21 cellular contexts compared by ENCODE assay signal in genomic region chr9:16329699-16330113, GRCh38.
A peak's percentile ranks its signal among the peaks of the same experiment; 100 is the strongest.
DNase-seq lines count a peak whose midpoint lies in the region; ATAC-seq, FAIRE-seq and TF ChIP-seq lines count a peak whose summit lies in the region.
"Had no signal": no experiment of that assay in that cellular context is flagged by ENCODE, and none has a peak within 500 bp of the region (broad histone marks: within the 10 kb centered on the region; RNA-seq: fewer than 3 reads in every experiment).

No MANE protein-coding gene starts in this region.

- H3K9ac ChIP-seq in skeletal muscle satellite cell (ENCODE audit: low read depth, low read length): peak overlapping the region; percentile 60

- no peak overlapping the region for H3K4me3 ChIP-seq in fibroblast of mammary gland (ENCODE audit: control insufficient read depth, low read depth, low read length)
- no peak overlapping the region for H3K4me3 ChIP-seq in mucosa of descending colon
- no peak overlapping the region for H3K4me3 ChIP-seq in skeletal muscle satellite cell (ENCODE audit: low read length)
- H3K4me3 ChIP-seq: pancreas, spleen, thoracic aorta had no signal

- DNase-seq in RPMI7951 (ENCODE audit: low read depth) (peak; percentile 94), fibroblast of mammary gland (ENCODE audit: low read depth) (peak; percentile 57), mucosa of descending colon (peak in 2 of 3 donors; percentile 30 to 45), G401 (ENCODE audit: low spot score) (no peak), NCI-H2227 (lab: John Stamatoyannopoulos, UW; ENCODE audit: unreplicated experiment) (no peak), RCC 7860 (ENCODE audit: low spot score) (no peak)
- DNase-seq: activated CD8-positive, alpha-beta memory T cell treated with anti-CD3 and anti-CD28 coated beads for 24 hours; H7; KG1; midbrain; NCI-H1105 treated with DMSO at 0.1 percent for 48 hours; NK-92 treated with Interleukin-12 subunit alpha and Interleukin-12 subunit beta, amount 100 ng/mL, for 24 hours; pancreas; SHP77 treated with DMSO at 0.1 percent for 48 hours; spleen; WERI-Rb-1 had no signal

- H3K4me2 ChIP-seq in skeletal muscle satellite cell (ENCODE audit: low read length): no peak overlapping the region

- no peak for FAIRE-seq in RCC 7860 (lab: Jason Lieb, UNC)
- FAIRE-seq: bronchial epithelial cell, keratinocyte, pancreas had no signal

- H3K4me1 ChIP-seq in mucosa of descending colon (ENCODE audit: low read depth) (no peaks in the 10 kb centered on the region), skeletal muscle satellite cell (ENCODE audit: control insufficient read depth, insufficient read depth, low read length) (peaks cover 39% of the 10 kb centered on the region)
- H3K4me1 ChIP-seq: pancreas, spleen had no signal

- TF ChIP-seq CTCF in fibroblast of mammary gland (conservative IDR thresholded peaks at IDR 0.05; ENCODE audit: control insufficient read depth, insufficient read depth, low read depth, low read length) (no peak), mucosa of descending colon (IDR thresholded peaks at IDR 0.05) (no peak)

- H3K36me3 ChIP-seq in mucosa of descending colon (ENCODE audit: low read depth): no peaks in the 10 kb centered on the region
- no peaks in the 10 kb centered on the region for H3K36me3 ChIP-seq in skeletal muscle satellite cell (ENCODE audit: insufficient read depth, low read length)
- H3K36me3 ChIP-seq: pancreas, spleen, thoracic aorta, WERI-Rb-1 had no signal

- in situ Hi-C loops in G401 (cut with HindIII; ENCODE audit: low sequenced_read_pairs): no loop called here

- intact Hi-C loops in mucosa of descending colon (cut with DNase I, micrococcal nuclease): no loop called here

- H3K9me3 ChIP-seq in mucosa of descending colon (no peaks in the 10 kb centered on the region), skeletal muscle satellite cell (replicated peaks; ENCODE audit: low read length) (no peaks in the 10 kb centered on the region)
- H3K9me3 ChIP-seq: pancreas, spleen, thoracic aorta had no signal

- H3K27me3 ChIP-seq in skeletal muscle satellite cell (ENCODE audit: control insufficient read depth, insufficient read depth, low read length): no peaks in the 10 kb centered on the region
- H3K27me3 ChIP-seq: pancreas had no signal

- peak; percentile 45 for ATAC-seq in mucosa of descending colon
- no peak for ATAC-seq in GM21529 (IDR thresholded peaks at IDR 0.05; ENCODE audit: unreplicated experiment)

Comparison
In these comparisons a context has a peak if more than half of its experiments do, and no peak if none do; other contexts are left out.
1. DNase-seq: peak in RPMI7951 (single experiment), fibroblast of mammary gland (single experiment) and mucosa of descending colon (2 of 3); none in G401 (single experiment), NCI-H2227 (single experiment) and RCC 7860 (single experiment).